In the genomic region with DNA sequence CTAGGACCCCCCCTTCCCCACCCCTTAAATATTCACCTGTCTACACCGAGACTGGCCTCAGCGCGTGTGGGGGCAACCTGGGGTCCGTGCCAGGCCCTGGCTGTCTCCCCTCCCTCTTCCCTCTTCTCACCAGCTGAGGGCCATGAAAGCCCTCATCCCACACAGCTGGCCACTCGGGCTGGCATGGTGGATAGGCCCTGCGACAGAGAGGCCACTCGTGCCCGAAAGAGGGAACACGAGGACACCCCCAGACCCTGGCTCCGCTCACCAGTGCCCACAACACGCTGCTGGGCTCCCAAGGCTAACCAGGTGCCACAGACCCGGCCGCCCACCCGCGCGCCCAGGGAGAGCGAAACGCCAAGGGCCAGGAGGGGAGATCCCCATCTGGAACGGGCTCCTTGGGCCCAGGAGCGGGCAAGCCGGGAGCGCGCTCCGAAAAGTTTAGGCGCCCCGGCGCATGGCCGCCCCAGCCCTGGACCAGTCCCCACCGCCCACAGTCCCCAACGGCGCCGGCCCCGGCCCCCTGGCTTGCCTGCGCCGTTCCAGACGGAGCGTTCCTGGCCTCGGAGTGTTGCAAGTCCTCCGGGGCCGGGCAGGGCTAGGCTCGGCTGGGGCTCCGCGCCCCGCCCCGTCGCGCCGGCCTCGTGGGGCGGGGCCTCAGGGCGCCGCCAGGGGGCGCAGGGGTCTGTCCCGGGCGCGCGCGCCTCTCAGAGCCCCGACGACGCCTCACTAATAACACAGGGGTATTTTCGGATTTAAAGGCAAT, we compare ENCODE assay signal across 8 cellular contexts. TPM values are rescaled to one million over a fixed set of nuclear protein-coding genes. Genes with fewer than 3 reads are reported as not detected.
DNase-seq lines count a peak whose midpoint lies in the region; ATAC-seq, FAIRE-seq and TF ChIP-seq lines count a peak whose summit lies in the region.

A gene with protein sequence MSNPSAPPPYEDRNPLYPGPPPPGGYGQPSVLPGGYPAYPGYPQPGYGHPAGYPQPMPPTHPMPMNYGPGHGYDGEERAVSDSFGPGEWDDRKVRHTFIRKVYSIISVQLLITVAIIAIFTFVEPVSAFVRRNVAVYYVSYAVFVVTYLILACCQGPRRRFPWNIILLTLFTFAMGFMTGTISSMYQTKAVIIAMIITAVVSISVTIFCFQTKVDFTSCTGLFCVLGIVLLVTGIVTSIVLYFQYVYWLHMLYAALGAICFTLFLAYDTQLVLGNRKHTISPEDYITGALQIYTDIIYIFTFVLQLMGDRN (minus strand): TSS at position 570 of the 766 bp plus-strand sequence. CDS start 10,362 bp downstream, outside the sequence.

- POLR2A ChIA-PET in AG04450 (lab: Yijun Ruan, JAX): interaction anchor here (2.0 kb wide), 1 partner anchor 104 kb away, joined by 6 read pairs; no protein-coding TSS in a partner anchor

- CTCF ChIA-PET in AG04450 (lab: Charles Lee): interaction anchor here (0.6 to 5.6 kb wide), 37 partner anchors 8 to 783 kb away, joined by 3 to 64 read pairs (median 4); partner anchors contain the start of genes AAMP, CATIP and PNKD

- H3K27me3 ChIP-seq in AG04450 (ENCODE audit: control insufficient read depth, insufficient read depth, low read length): no peaks in the 10 kb centered on the region
- H3K27me3 ChIP-seq in neutrophil: no peaks in the 10 kb centered on the region

- no peak for FAIRE-seq in RCC 7860 (lab: Jason Lieb, UNC)

- DNase-seq in AG04450 (ENCODE audit: low read depth, low spot score) (no peak), RCC 7860 (ENCODE audit: low spot score) (peak; percentile 38), activated gamma-delta T cell treated with Interleukin-2 at 50 U/mL for 16 hours (peak; percentile 76), foreskin melanocyte (peak; percentile 54), superior temporal gyrus (ENCODE audit: extremely low spot score) (peak; percentile 73)

- H3K27ac ChIP-seq in AG04450 (ENCODE audit: low read depth, low read length) (peak within 1 kb of the TSS; percentile 57), neutrophil (peak within 1 kb of the TSS; percentile 96)

- peaks cover 74 to 76% of the 10 kb centered on the region in 2 experiments for H3K4me1 ChIP-seq in neutrophil (ENCODE audit: control insufficient read depth in 1 of 2, insufficient read depth in 1 of 2, low read depth in 1 of 2, low read length in 1 of 2)

- H3K9me3 ChIP-seq in AG04450 (ENCODE audit: control insufficient read depth, insufficient read depth, low read length) (no peaks in the 10 kb centered on the region), neutrophil (no peaks in the 10 kb centered on the region)

- H3K36me3 ChIP-seq in neutrophil: no peaks in the 10 kb centered on the region

- TF ChIP-seq CTCF in AG04450 (IDR thresholded peaks at IDR 0.05; ENCODE audit: low read depth, low read length) (peak; percentile 58), neutrophil (IDR thresholded peaks at IDR 0.05) (peak; percentile 92)

- peak; percentile 75 for ATAC-seq in GM18868 (IDR thresholded peaks at IDR 0.05; ENCODE audit: unreplicated experiment)
- ATAC-seq in HG03097 (IDR thresholded peaks at IDR 0.05; ENCODE audit: low FRiP score, unreplicated experiment): peak; percentile 58

- H3K4me3 ChIP-seq in AG04450 (ENCODE audit: low read depth, low read length): peak within 1 kb of the TSS; percentile 81
- peak within 1 kb of the TSS; percentile 86 to 95 for H3K4me3 ChIP-seq in neutrophil (ENCODE audit: low read depth in 1 of 2, low read length in 1 of 2)

RNA-seq across cellular contexts. Expression of the gene that starts here (rescaled TPM):
- polyA plus RNA-seq in AG04450 (2011; rRNA removed): 91.4 and 105 TPM in 2 replicates
- 70.2 and 73.1 TPM in 2 replicates for polyA minus RNA-seq in AG04450 (2011; rRNA and poly(A)+ RNA removed)
